1 cellular context compared by ENCODE assay signal in the genomic region with DNA sequence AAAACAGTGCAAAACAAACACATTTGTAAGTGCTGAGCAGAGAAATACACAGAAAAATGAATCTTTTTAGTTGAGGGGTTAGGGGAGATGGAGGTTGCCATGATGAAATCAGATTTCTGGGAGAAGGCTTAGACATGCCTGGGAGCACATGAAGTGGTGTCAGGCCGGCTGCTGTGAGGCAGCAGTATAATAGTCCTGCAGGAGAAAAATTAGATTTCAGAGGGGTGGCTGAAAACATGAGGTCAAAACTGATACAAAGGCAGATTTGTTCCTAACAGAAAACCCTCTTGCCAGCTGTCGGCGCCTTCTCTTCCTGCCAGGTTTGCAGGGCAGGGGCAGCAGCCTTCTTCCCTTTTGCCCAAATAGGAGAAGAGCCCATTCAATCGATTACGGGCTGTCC.
TF ChIP-seq lines count a peak whose summit lies in the region.

No MANE protein-coding gene starts in this region.

TF ChIP-seq in H1, 55 proteins besides CTCF, POLR2A, EP300 and RAD21 (continued from another document):
- TF ChIP-seq, protein P1, sequence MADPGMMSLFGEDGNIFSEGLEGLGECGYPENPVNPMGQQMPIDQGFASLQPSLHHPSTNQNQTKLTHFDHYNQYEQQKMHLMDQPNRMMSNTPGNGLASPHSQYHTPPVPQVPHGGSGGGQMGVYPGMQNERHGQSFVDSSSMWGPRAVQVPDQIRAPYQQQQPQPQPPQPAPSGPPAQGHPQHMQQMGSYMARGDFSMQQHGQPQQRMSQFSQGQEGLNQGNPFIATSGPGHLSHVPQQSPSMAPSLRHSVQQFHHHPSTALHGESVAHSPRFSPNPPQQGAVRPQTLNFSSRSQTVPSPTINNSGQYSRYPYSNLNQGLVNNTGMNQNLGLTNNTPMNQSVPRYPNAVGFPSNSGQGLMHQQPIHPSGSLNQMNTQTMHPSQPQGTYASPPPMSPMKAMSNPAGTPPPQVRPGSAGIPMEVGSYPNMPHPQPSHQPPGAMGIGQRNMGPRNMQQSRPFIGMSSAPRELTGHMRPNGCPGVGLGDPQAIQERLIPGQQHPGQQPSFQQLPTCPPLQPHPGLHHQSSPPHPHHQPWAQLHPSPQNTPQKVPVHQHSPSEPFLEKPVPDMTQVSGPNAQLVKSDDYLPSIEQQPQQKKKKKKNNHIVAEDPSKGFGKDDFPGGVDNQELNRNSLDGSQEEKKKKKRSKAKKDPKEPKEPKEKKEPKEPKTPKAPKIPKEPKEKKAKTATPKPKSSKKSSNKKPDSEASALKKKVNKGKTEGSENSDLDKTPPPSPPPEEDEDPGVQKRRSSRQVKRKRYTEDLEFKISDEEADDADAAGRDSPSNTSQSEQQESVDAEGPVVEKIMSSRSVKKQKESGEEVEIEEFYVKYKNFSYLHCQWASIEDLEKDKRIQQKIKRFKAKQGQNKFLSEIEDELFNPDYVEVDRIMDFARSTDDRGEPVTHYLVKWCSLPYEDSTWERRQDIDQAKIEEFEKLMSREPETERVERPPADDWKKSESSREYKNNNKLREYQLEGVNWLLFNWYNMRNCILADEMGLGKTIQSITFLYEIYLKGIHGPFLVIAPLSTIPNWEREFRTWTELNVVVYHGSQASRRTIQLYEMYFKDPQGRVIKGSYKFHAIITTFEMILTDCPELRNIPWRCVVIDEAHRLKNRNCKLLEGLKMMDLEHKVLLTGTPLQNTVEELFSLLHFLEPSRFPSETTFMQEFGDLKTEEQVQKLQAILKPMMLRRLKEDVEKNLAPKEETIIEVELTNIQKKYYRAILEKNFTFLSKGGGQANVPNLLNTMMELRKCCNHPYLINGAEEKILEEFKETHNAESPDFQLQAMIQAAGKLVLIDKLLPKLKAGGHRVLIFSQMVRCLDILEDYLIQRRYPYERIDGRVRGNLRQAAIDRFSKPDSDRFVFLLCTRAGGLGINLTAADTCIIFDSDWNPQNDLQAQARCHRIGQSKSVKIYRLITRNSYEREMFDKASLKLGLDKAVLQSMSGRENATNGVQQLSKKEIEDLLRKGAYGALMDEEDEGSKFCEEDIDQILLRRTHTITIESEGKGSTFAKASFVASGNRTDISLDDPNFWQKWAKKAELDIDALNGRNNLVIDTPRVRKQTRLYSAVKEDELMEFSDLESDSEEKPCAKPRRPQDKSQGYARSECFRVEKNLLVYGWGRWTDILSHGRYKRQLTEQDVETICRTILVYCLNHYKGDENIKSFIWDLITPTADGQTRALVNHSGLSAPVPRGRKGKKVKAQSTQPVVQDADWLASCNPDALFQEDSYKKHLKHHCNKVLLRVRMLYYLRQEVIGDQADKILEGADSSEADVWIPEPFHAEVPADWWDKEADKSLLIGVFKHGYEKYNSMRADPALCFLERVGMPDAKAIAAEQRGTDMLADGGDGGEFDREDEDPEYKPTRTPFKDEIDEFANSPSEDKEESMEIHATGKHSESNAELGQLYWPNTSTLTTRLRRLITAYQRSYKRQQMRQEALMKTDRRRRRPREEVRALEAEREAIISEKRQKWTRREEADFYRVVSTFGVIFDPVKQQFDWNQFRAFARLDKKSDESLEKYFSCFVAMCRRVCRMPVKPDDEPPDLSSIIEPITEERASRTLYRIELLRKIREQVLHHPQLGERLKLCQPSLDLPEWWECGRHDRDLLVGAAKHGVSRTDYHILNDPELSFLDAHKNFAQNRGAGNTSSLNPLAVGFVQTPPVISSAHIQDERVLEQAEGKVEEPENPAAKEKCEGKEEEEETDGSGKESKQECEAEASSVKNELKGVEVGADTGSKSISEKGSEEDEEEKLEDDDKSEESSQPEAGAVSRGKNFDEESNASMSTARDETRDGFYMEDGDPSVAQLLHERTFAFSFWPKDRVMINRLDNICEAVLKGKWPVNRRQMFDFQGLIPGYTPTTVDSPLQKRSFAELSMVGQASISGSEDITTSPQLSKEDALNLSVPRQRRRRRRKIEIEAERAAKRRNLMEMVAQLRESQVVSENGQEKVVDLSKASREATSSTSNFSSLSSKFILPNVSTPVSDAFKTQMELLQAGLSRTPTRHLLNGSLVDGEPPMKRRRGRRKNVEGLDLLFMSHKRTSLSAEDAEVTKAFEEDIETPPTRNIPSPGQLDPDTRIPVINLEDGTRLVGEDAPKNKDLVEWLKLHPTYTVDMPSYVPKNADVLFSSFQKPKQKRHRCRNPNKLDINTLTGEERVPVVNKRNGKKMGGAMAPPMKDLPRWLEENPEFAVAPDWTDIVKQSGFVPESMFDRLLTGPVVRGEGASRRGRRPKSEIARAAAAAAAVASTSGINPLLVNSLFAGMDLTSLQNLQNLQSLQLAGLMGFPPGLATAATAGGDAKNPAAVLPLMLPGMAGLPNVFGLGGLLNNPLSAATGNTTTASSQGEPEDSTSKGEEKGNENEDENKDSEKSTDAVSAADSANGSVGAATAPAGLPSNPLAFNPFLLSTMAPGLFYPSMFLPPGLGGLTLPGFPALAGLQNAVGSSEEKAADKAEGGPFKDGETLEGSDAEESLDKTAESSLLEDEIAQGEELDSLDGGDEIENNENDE (IDR thresholded peaks at IDR 0.05; ENCODE audit: insufficient replicate concordance, low read length): no peak
- TF ChIP-seq BACH1 (IDR thresholded peaks at IDR 0.05; ENCODE audit: low read length): no peak
- no peak for TF ChIP-seq KDM4A (IDR thresholded peaks at IDR 0.05; ENCODE audit: low read depth, low read length, severe bottlenecking)
- TF ChIP-seq, protein P2, sequence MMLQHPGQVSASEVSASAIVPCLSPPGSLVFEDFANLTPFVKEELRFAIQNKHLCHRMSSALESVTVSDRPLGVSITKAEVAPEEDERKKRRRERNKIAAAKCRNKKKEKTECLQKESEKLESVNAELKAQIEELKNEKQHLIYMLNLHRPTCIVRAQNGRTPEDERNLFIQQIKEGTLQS (IDR thresholded peaks at IDR 0.05; ENCODE audit: insufficient read depth, low read depth, low read length): no peak
- no peak for TF ChIP-seq NRF1 (IDR thresholded peaks at IDR 0.05; ENCODE audit: low read depth, low read length)
- TF ChIP-seq CREB1 (IDR thresholded peaks at IDR 0.05): no peak
TF ChIP-seq in H1: peak in this region for 0.
